Comparison of ENCODE assay signal across 9 cellular contexts in the genomic region with DNA sequence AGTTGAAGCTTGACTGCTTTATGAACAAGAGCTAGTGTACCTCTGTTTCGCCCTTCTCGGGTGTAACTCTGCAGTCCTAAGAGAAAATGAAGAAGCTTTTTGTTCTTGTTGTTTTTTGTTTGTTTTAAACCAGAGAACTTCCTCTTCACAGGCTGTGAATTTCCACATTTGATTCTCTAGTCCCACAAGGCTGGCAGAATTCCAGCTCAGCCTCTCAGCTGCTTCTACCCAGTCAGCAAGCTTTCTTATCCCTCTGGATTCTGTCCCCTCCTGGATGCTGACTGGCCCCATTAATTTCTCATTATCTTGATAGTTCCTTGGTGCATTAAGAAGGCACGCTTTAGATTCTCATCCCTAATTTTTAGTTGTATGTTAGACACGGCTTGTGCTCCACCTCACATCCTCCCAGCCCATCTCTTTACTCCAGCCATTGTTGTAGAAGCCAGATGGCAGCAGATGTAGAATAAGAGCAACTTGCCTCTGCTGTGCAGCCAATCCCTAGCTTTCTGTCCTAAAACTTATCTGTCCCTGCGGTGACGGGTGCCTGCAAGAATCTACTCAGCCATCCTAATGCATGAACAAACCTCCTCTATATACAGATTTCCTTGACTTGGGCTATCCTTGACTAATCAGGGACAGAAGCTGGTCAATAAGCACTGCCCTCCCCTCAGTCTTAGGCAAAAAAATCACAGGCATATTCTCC. TPM values are rescaled to one million over a fixed set of nuclear protein-coding genes. Genes with fewer than 3 reads are reported as not detected.
DNase-seq lines count a peak whose midpoint lies in the region; ATAC-seq, FAIRE-seq and TF ChIP-seq lines count a peak whose summit lies in the region.
"Had no signal": no experiment of that assay in that cellular context is flagged by ENCODE, and none has a peak within 500 bp of the region (broad histone marks: within the 10 kb centered on the region; RNA-seq: fewer than 3 reads in every experiment).

No MANE protein-coding gene starts in this region.

- no peaks in the 10 kb centered on the region for H4K20me1 ChIP-seq in endothelial cell of umbilical vein (replicated peaks; ENCODE audit: control insufficient read depth, extremely low read depth, insufficient read depth, low read length)
- H4K20me1 ChIP-seq in osteoblast (ENCODE audit: insufficient read depth, low read length): no peaks in the 10 kb centered on the region

- H3K27ac Mint-ChIP-seq in activated CD8-positive, alpha-beta memory T cell treated with anti-CD3 and anti-CD28 coated beads, Interleukin-2, amount 10 ng/mL, durations not matched to agents 7 days and 5 days: no peak overlapping the region

- no peaks in the 10 kb centered on the region for H3K9me3 ChIP-seq in endothelial cell of umbilical vein (replicated peaks; ENCODE audit: control insufficient read depth, insufficient read depth, low read length)
- no peaks in the 10 kb centered on the region for H3K9me3 ChIP-seq in osteoblast (ENCODE audit: low read depth, low read length)

- no peaks in the 10 kb centered on the region for H3K9me1 ChIP-seq in endothelial cell of umbilical vein (replicated peaks; ENCODE audit: control insufficient read depth, extremely low read depth, insufficient read depth, low read length)

- DNase-seq in GM18507 (ENCODE audit: extremely low spot score, insufficient read length, low read depth): no peak
- DNase-seq in NCI-H524 treated with DMSO at 0.1 percent for 48 hours (lab: John Stamatoyannopoulos, UW): peak; percentile 51
- DNase-seq in endothelial cell of umbilical vein (ENCODE audit: low read depth, low spot score): peak; percentile 48
- peak; percentile 62 for DNase-seq in osteoblast (ENCODE audit: insufficient read length, low spot score, missing footprints)
- no peak for DNase-seq in GOT3 (lab: John Stamatoyannopoulos, UW)
- no peak for DNase-seq in activated CD8-positive, alpha-beta memory T cell treated with anti-CD3 and anti-CD28 coated beads, Interleukin-2, amount 10 ng/mL, durations not matched to agents 7 days and 5 days

- FAIRE-seq in GM18507 (lab: Jason Lieb, UNC) (peak; percentile 31), endothelial cell of umbilical vein (lab: Jason Lieb, UNC) (peak; percentile 47)
- FAIRE-seq: GM12891 had no signal

- H3K27me3 Mint-ChIP-seq in activated CD8-positive, alpha-beta memory T cell treated with anti-CD3 and anti-CD28 coated beads, Interleukin-2, amount 10 ng/mL, durations not matched to agents 7 days and 5 days: peaks cover 50% of the 10 kb centered on the region

- CTCF ChIA-PET in endothelial cell of umbilical vein (lab: Charles Lee): interaction anchor here (1.0 kb wide), 1 partner anchor 50 kb away, joined by 3 read pairs; no protein-coding TSS in a partner anchor
- CTCF ChIA-PET in activated CD8-positive, alpha-beta memory T cell treated with anti-CD3 and anti-CD28 coated beads, Interleukin-2, amount 10 ng/mL, durations not matched to agents 7 days and 5 days (lab: Charles Lee): interaction anchor here (0.5 to 2.5 kb wide), 3 partner anchors 50 to 369 kb away, joined by 3 to 7 read pairs (median 3); no protein-coding TSS in a partner anchor

- no peak overlapping the region for H2AFZ ChIP-seq in endothelial cell of umbilical vein (ENCODE audit: low read depth, low read length)
- no peak overlapping the region for H2AFZ ChIP-seq in osteoblast (ENCODE audit: low read length)

- no peak for TF ChIP-seq POLR2A in endothelial cell of umbilical vein (IDR thresholded peaks at IDR 0.05; ENCODE audit: low read depth, low read length)

- no peak overlapping the region for H3K27ac ChIP-seq in endothelial cell of umbilical vein (ENCODE audit: insufficient read depth, low read depth, low read length)
- no peak overlapping the region for H3K27ac ChIP-seq in osteoblast (ENCODE audit: low read depth, low read length)

- H3K27me3 ChIP-seq in endothelial cell of umbilical vein (ENCODE audit: control insufficient read depth in 2 of 2, insufficient read depth in 2 of 2, low read length in 2 of 2): peaks cover 0 to 5% of the 10 kb centered on the region in 2 experiments
- H3K27me3 ChIP-seq in osteoblast (ENCODE audit: insufficient read depth, low read length): peaks cover 15% of the 10 kb centered on the region

- no peak overlapping the region for H3K9ac ChIP-seq in endothelial cell of umbilical vein (replicated peaks; ENCODE audit: extremely low read depth, insufficient read depth, low read length)

- H3K4me2 ChIP-seq in endothelial cell of umbilical vein (ENCODE audit: insufficient read depth, low read length): no peak overlapping the region
- no peak overlapping the region for H3K4me2 ChIP-seq in osteoblast (ENCODE audit: insufficient read depth, low read length)

- H3K4me3 ChIP-seq in endothelial cell of umbilical vein (replicated peaks in 1 of 3; ENCODE audit: insufficient read depth in 1 of 3, low read depth in 1 of 3, low read length in 3 of 3): no peak overlapping the region
- H3K4me3 ChIP-seq in osteoblast (ENCODE audit: insufficient read depth, low read length): no peak overlapping the region

- BruUV-seq in endothelial cell of umbilical vein (replicated peaks; lab: Mats Ljungman, UMichigan): no TSS peak

- dilution Hi-C loops in endothelial cell of umbilical vein (cut with MboI; ENCODE audit: extremely low pct_ligation_motif_present, low sequenced_read_pairs): no loop called here

- POLR2A ChIA-PET in endothelial cell of umbilical vein (lab: Charles Lee): no interaction called here

- H3K9me3 Mint-ChIP-seq in activated CD8-positive, alpha-beta memory T cell treated with anti-CD3 and anti-CD28 coated beads, Interleukin-2, amount 10 ng/mL, durations not matched to agents 7 days and 5 days (ENCODE audit: low read depth): no peaks in the 10 kb centered on the region

- H3K4me1 ChIP-seq in endothelial cell of umbilical vein (ENCODE audit: control insufficient read depth, extremely low read depth, insufficient read depth, low read length): no peaks in the 10 kb centered on the region
- H3K4me1 ChIP-seq in osteoblast (ENCODE audit: insufficient read depth, low read length): no peaks in the 10 kb centered on the region

- no peaks in the 10 kb centered on the region for H3K36me3 Mint-ChIP-seq in activated CD8-positive, alpha-beta memory T cell treated with anti-CD3 and anti-CD28 coated beads, Interleukin-2, amount 10 ng/mL, durations not matched to agents 7 days and 5 days

- no peaks in the 10 kb centered on the region for H3K79me2 ChIP-seq in endothelial cell of umbilical vein (ENCODE audit: control insufficient read depth, insufficient read depth, low read length)
- H3K79me2 ChIP-seq in osteoblast (ENCODE audit: insufficient read depth, low read length): no peaks in the 10 kb centered on the region

- H3K36me3 ChIP-seq in endothelial cell of umbilical vein (ENCODE audit: control insufficient read depth in 2 of 2, extremely low read depth in 1 of 2, insufficient read depth in 2 of 2, low read length in 2 of 2): no peaks in the 10 kb centered on the region
- H3K36me3 ChIP-seq in osteoblast (ENCODE audit: insufficient read depth, low read length): no peaks in the 10 kb centered on the region

- intact Hi-C loops in endothelial cell of umbilical vein (cut with micrococcal nuclease): no loop called here

- H3K4me1 Mint-ChIP-seq in activated CD8-positive, alpha-beta memory T cell treated with anti-CD3 and anti-CD28 coated beads, Interleukin-2, amount 10 ng/mL, durations not matched to agents 7 days and 5 days: no peaks in the 10 kb centered on the region

- H3K4me3 Mint-ChIP-seq in activated CD8-positive, alpha-beta memory T cell treated with anti-CD3 and anti-CD28 coated beads, Interleukin-2, amount 10 ng/mL, durations not matched to agents 7 days and 5 days: no peak overlapping the region

- TF ChIP-seq CTCF in endothelial cell of umbilical vein (IDR thresholded peaks at IDR 0.05; ENCODE audit: extremely low read depth in 1 of 2, insufficient read depth in 1 of 2, low read depth in 1 of 2, low read length in 2 of 2) (no peak), osteoblast (IDR thresholded peaks at IDR 0.05; ENCODE audit: extremely low read depth, low read depth, low read length) (no peak)

- no peak for ATAC-seq in activated CD8-positive, alpha-beta memory T cell treated with anti-CD3 and anti-CD28 coated beads, Interleukin-2, amount 10 ng/mL, durations not matched to agents 7 days and 5 days
- ATAC-seq in GM18870 (IDR thresholded peaks at IDR 0.05; ENCODE audit: unreplicated experiment) (no peak), HG02798 (IDR thresholded peaks at IDR 0.05; ENCODE audit: poor library complexity, unreplicated experiment) (no peak)

RNA-seq across cellular contexts. Expression of a gene that starts 12.4 kb away (rescaled TPM):
- total RNA-seq in endothelial cell of umbilical vein (not detected in 2 replicates), osteoblast (not detected in 2 replicates)
- not detected in 2 replicates for polyA plus RNA-seq in endothelial cell of umbilical vein
- polyA plus RNA-seq in endothelial cell of umbilical vein (2011; cell fraction: cytosol; rRNA removed): not detected in 2 replicates
- not detected in 2 replicates for polyA plus RNA-seq in endothelial cell of umbilical vein (2011; cell fraction: nucleus; rRNA removed)
- polyA plus RNA-seq in endothelial cell of umbilical vein (2012): not detected in 2 replicates
- polyA minus RNA-seq in endothelial cell of umbilical vein: not detected in 2 replicates
- not detected for polyA minus RNA-seq in endothelial cell of umbilical vein (2011; cell fraction: cytosol; rRNA and poly(A)+ RNA removed)
- polyA minus RNA-seq in endothelial cell of umbilical vein (2011; cell fraction: nucleus; rRNA and poly(A)+ RNA removed): not detected in 2 replicates
- not detected for total RNA-seq in activated CD8-positive, alpha-beta memory T cell treated with anti-CD3 and anti-CD28 coated beads, Interleukin-2, amount 10 ng/mL, durations not matched to agents 7 days and 5 days

RNA-seq across cellular contexts. Expression of a gene that starts 35.7 kb away (rescaled TPM):
- total RNA-seq in endothelial cell of umbilical vein: not detected in 2 replicates
- polyA plus RNA-seq in endothelial cell of umbilical vein: not detected in 2 replicates
- not detected in 2 replicates for polyA plus RNA-seq in endothelial cell of umbilical vein (2011; cell fraction: cytosol; rRNA removed)
- 0.21 TPM in 1 of 2 replicates, not detected in the other for polyA plus RNA-seq in endothelial cell of umbilical vein (2011; cell fraction: nucleus; rRNA removed)
- 0.11 TPM in 1 of 2 replicates, not detected in the other for polyA plus RNA-seq in endothelial cell of umbilical vein (2012)
- polyA minus RNA-seq in endothelial cell of umbilical vein: not detected in 2 replicates
- not detected for polyA minus RNA-seq in endothelial cell of umbilical vein (2011; cell fraction: cytosol; rRNA and poly(A)+ RNA removed)
- not detected in 2 replicates for polyA minus RNA-seq in endothelial cell of umbilical vein (2011; cell fraction: nucleus; rRNA and poly(A)+ RNA removed)
- under 0.01 and 1.2 TPM in 2 replicates for total RNA-seq in osteoblast
- total RNA-seq in activated CD8-positive, alpha-beta memory T cell treated with anti-CD3 and anti-CD28 coated beads, Interleukin-2, amount 10 ng/mL, durations not matched to agents 7 days and 5 days: under 1 TPM in 1 of 2 experiments, not detected in 1; 0.28 TPM

RNA-seq across cellular contexts. Expression of a gene that starts 42.8 kb away (rescaled TPM):
- total RNA-seq in endothelial cell of umbilical vein: 40.4 and 43.1 TPM in 2 replicates
- 77.5 and 83.2 TPM in 2 replicates for polyA plus RNA-seq in endothelial cell of umbilical vein
- polyA plus RNA-seq in endothelial cell of umbilical vein (2011; cell fraction: cytosol; rRNA removed): 47.7 and 52.1 TPM in 2 replicates
- 117 and 134 TPM in 2 replicates for polyA plus RNA-seq in endothelial cell of umbilical vein (2011; cell fraction: nucleus; rRNA removed)
- 51.3 and 76.1 TPM in 2 replicates for polyA plus RNA-seq in endothelial cell of umbilical vein (2012)
- polyA minus RNA-seq in endothelial cell of umbilical vein: 48.5 and 59.5 TPM in 2 replicates
- polyA minus RNA-seq in endothelial cell of umbilical vein (2011; cell fraction: cytosol; rRNA and poly(A)+ RNA removed): 29.0 TPM
- 39.2 and 40.3 TPM in 2 replicates for polyA minus RNA-seq in endothelial cell of umbilical vein (2011; cell fraction: nucleus; rRNA and poly(A)+ RNA removed)
- 60.7 and 67.3 TPM in 2 replicates for total RNA-seq in osteoblast
- total RNA-seq in activated CD8-positive, alpha-beta memory T cell treated with anti-CD3 and anti-CD28 coated beads, Interleukin-2, amount 10 ng/mL, durations not matched to agents 7 days and 5 days: 10 to 100 TPM; 60.3 to 64.8 TPM

Comparison
In these comparisons a context has a peak if more than half of its experiments do, and no peak if none do; other contexts are left out.
1. DNase-seq: peak in NCI-H524 treated with DMSO at 0.1 percent for 48 hours (single experiment), endothelial cell of umbilical vein (single experiment) and osteoblast (single experiment); none in GM18507 (single experiment), GOT3 (single experiment) and activated CD8-positive, alpha-beta memory T cell treated with anti-CD3 and anti-CD28 coated beads, Interleukin-2, amount 10 ng/mL, durations not matched to agents 7 days and 5 days (single experiment).